ENCODE assay signal across 1 cellular context in the genomic region with DNA sequence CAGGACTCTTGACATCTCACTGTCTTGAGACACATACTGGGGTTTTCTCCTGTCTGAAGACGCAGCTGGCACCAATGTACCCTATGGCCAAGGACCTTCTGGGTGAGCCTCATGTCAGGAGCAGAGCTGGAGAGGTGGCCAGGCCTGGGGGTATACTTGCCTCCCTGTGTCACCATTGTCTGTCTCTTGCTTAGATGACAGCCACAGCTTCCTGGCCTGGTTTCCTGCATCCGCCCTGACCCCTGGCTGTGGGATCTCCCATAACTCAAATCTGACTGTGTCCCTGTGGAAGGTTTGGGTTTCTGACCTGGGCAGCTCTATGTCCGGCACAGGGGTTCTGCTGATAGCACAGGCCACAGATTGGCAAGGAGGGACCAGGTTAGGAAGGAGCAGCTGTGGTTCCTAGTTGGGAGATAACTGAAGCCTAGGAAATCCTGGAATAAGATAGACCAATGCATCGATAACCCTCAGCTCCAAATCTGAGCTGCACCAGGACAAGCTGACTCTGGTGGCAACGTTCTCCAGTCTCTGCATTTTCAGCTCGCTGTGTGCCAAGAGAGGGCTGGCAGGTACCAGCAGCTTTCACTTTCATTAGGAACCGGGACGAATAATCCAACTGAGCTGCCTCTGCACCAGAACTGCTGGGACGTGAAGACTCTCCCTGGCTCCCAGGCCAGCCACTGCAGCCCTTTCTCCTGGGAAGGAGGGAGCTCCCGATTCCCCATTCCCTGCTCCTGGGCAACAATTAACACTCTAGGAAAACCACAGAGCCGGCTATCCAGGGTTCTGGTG.
TF ChIP-seq lines count a peak whose summit lies in the region.

No MANE protein-coding gene starts in this region.

TF ChIP-seq in GM23338, 12 proteins besides CTCF, POLR2A, EP300 and RAD21 (continued from another document):
- TF ChIP-seq, protein P1, sequence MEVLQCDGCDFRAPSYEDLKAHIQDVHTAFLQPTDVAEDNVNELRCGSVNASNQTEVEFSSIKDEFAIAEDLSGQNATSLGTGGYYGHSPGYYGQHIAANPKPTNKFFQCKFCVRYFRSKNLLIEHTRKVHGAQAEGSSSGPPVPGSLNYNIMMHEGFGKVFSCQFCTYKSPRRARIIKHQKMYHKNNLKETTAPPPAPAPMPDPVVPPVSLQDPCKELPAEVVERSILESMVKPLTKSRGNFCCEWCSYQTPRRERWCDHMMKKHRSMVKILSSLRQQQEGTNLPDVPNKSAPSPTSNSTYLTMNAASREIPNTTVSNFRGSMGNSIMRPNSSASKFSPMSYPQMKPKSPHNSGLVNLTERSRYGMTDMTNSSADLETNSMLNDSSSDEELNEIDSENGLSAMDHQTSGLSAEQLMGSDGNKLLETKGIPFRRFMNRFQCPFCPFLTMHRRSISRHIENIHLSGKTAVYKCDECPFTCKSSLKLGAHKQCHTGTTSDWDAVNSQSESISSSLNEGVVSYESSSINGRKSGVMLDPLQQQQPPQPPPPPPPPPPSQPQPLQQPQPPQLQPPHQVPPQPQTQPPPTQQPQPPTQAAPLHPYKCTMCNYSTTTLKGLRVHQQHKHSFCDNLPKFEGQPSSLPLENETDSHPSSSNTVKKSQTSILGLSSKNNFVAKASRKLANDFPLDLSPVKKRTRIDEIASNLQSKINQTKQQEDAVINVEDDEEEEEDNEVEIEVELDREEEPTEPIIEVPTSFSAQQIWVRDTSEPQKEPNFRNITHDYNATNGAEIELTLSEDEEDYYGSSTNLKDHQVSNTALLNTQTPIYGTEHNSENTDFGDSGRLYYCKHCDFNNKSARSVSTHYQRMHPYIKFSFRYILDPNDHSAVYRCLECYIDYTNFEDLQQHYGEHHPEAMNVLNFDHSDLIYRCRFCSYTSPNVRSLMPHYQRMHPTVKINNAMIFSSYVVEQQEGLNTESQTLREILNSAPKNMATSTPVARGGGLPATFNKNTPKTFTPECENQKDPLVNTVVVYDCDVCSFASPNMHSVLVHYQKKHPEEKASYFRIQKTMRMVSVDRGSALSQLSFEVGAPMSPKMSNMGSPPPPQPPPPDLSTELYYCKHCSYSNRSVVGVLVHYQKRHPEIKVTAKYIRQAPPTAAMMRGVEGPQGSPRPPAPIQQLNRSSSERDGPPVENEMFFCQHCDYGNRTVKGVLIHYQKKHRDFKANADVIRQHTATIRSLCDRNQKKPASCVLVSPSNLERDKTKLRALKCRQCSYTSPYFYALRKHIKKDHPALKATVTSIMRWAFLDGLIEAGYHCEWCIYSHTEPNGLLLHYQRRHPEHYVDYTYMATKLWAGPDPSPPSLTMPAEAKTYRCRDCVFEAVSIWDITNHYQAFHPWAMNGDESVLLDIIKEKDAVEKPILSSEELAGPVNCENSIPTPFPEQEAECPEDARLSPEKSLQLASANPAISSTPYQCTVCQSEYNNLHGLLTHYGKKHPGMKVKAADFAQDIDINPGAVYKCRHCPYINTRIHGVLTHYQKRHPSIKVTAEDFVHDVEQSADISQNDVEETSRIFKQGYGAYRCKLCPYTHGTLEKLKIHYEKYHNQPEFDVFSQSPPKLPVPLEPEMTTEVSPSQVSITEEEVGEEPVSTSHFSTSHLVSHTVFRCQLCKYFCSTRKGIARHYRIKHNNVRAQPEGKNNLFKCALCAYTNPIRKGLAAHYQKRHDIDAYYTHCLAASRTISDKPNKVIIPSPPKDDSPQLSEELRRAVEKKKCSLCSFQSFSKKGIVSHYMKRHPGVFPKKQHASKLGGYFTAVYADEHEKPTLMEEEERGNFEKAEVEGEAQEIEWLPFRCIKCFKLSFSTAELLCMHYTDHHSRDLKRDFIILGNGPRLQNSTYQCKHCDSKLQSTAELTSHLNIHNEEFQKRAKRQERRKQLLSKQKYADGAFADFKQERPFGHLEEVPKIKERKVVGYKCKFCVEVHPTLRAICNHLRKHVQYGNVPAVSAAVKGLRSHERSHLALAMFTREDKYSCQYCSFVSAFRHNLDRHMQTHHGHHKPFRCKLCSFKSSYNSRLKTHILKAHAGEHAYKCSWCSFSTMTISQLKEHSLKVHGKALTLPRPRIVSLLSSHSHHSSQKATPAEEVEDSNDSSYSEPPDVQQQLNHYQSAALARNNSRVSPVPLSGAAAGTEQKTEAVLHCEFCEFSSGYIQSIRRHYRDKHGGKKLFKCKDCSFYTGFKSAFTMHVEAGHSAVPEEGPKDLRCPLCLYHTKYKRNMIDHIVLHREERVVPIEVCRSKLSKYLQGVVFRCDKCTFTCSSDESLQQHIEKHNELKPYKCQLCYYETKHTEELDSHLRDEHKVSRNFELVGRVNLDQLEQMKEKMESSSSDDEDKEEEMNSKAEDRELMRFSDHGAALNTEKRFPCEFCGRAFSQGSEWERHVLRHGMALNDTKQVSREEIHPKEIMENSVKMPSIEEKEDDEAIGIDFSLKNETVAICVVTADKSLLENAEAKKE (CRISPR knock-in tag; IDR thresholded peaks at IDR 0.05), result no peak
- no peak for TF ChIP-seq EZH2 (IDR thresholded peaks at IDR 0.05; ENCODE audit: low read depth, unreplicated experiment)
- TF ChIP-seq ZNF114 (CRISPR knock-in tag; IDR thresholded peaks at IDR 0.05), result no peak
- TF ChIP-seq, protein P2, sequence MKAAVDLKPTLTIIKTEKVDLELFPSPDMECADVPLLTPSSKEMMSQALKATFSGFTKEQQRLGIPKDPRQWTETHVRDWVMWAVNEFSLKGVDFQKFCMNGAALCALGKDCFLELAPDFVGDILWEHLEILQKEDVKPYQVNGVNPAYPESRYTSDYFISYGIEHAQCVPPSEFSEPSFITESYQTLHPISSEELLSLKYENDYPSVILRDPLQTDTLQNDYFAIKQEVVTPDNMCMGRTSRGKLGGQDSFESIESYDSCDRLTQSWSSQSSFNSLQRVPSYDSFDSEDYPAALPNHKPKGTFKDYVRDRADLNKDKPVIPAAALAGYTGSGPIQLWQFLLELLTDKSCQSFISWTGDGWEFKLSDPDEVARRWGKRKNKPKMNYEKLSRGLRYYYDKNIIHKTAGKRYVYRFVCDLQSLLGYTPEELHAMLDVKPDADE (IDR thresholded peaks at IDR 0.05), result no peak
- TF ChIP-seq, protein P3, sequence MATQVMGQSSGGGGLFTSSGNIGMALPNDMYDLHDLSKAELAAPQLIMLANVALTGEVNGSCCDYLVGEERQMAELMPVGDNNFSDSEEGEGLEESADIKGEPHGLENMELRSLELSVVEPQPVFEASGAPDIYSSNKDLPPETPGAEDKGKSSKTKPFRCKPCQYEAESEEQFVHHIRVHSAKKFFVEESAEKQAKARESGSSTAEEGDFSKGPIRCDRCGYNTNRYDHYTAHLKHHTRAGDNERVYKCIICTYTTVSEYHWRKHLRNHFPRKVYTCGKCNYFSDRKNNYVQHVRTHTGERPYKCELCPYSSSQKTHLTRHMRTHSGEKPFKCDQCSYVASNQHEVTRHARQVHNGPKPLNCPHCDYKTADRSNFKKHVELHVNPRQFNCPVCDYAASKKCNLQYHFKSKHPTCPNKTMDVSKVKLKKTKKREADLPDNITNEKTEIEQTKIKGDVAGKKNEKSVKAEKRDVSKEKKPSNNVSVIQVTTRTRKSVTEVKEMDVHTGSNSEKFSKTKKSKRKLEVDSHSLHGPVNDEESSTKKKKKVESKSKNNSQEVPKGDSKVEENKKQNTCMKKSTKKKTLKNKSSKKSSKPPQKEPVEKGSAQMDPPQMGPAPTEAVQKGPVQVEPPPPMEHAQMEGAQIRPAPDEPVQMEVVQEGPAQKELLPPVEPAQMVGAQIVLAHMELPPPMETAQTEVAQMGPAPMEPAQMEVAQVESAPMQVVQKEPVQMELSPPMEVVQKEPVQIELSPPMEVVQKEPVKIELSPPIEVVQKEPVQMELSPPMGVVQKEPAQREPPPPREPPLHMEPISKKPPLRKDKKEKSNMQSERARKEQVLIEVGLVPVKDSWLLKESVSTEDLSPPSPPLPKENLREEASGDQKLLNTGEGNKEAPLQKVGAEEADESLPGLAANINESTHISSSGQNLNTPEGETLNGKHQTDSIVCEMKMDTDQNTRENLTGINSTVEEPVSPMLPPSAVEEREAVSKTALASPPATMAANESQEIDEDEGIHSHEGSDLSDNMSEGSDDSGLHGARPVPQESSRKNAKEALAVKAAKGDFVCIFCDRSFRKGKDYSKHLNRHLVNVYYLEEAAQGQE (IDR thresholded peaks at IDR 0.05; ENCODE audit: unreplicated experiment), result no peak
- TF ChIP-seq EZH2phosphoT487 (IDR thresholded peaks at IDR 0.05; ENCODE audit: unreplicated experiment), result no peak
- no peak for TF ChIP-seq POLR2AphosphoS5 (IDR thresholded peaks at IDR 0.05; ENCODE audit: low read depth)
- no peak for TF ChIP-seq NANOG (IDR thresholded peaks at IDR 0.05; ENCODE audit: borderline replicate concordance)
- no peak for TF ChIP-seq ZNF331 (CRISPR knock-in tag; IDR thresholded peaks at IDR 0.05; ENCODE audit: low read depth)
- TF ChIP-seq JUNB (IDR thresholded peaks at IDR 0.05; ENCODE audit: unreplicated experiment), result no peak
- TF ChIP-seq STAT1 (IDR thresholded peaks at IDR 0.05; ENCODE audit: unreplicated experiment), result no peak
TF ChIP-seq in GM23338: peak in this region for 0.
